ENCODE assay signal across 8 cellular contexts in the genomic region with DNA sequence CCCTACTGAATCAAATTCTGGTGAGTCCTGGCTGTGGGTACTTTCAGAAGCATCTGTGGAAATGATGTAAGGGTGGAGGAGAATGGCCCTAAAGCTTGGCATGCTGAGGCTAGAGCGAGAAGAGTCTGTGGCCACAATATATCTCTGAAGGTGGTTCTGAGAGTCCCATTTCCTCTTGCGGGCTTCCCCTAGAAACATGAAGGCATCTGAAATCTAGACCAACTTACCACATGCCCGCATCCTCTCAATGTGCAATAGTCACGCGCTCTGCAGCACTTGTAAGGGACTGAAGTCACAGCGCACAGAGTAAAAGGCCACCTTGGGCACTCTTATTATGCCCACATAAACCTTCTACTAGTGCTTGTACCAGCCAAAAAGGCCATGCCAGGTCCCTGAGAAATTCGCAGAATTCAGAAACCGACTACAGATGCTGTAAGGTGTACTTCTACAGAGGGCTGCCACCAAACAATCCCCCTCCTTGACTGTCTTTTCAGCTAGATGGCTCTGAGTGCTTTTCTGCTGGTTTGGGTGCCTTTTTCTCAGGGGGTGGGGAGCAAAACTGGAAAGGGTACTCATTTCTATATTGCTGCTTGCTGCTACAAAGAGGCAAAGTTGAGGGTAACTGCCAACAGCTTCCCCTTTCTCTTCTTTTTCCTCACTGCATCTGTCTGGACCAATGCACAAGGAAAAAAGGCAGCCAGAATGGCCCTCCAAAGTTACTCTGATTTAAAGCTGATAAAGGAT.
DNase-seq lines count a peak whose midpoint lies in the region; ATAC-seq and TF ChIP-seq lines count a peak whose summit lies in the region.

No MANE protein-coding gene starts in this region.

- H3K36me3 Mint-ChIP-seq in activated T-cell treated with anti-CD3 and anti-CD28 coated beads, Interleukin-2, amount 50 U/mL, for 4 hours (ENCODE audit: insufficient read depth): peaks cover 10% of the 10 kb centered on the region
- no peaks in the 10 kb centered on the region for H3K36me3 Mint-ChIP-seq in CD4-positive, alpha-beta T cell (ENCODE audit: low read depth)

- peaks cover 12% of the 10 kb centered on the region for H3K4me1 Mint-ChIP-seq in activated T-cell treated with anti-CD3 and anti-CD28 coated beads, Interleukin-2, amount 50 U/mL, for 4 hours (ENCODE audit: low read depth)
- peaks cover 10% of the 10 kb centered on the region for H3K4me1 Mint-ChIP-seq in CD4-positive, alpha-beta T cell (ENCODE audit: low read depth)

- DNase-seq in activated T-cell treated with anti-CD3 and anti-CD28 coated beads, Interleukin-2, amount 50 U/mL, for 4 hours: no peak
- DNase-seq in activated T-cell treated with anti-CD3 and anti-CD28 coated beads, Interleukin-2, amount 50 U/mL, for 1 hour: no peak
- DNase-seq in stimulated activated CD8-positive, alpha-beta memory T cell treated with anti-CD3 and anti-CD28 coated beads, Interleukin-15, amount 100 ng/mL, for 48 hours (ENCODE audit: low read depth in 2 of 2): peak; percentile 12 to 15
- DNase-seq in NCI-H2227 treated with DMSO at 0.1 percent for 48 hours (lab: John Stamatoyannopoulos, UW) (no peak), NCI-H2081 treated with DMSO at 0.1 percent for 48 hours (lab: John Stamatoyannopoulos, UW) (no peak)
- no peak for DNase-seq in CD4-positive, alpha-beta T cell

- CTCF ChIA-PET in CD4-positive, alpha-beta T cell (lab: Charles Lee): no interaction called here

- H3K9me3 Mint-ChIP-seq in activated T-cell treated with anti-CD3 and anti-CD28 coated beads, Interleukin-2, amount 50 U/mL, for 4 hours: peaks cover 9% of the 10 kb centered on the region
- peaks cover 11% of the 10 kb centered on the region for H3K9me3 Mint-ChIP-seq in CD4-positive, alpha-beta T cell

- H3K27ac Mint-ChIP-seq in CD4-positive, alpha-beta T cell: no peak overlapping the region

- TF ChIP-seq CTCF in CD4-positive, alpha-beta T cell (IDR thresholded peaks at IDR 0.05): no peak

- H3K27ac ChIP-seq in CD4-positive, alpha-beta T cell (ENCODE audit: low read depth, low read length): no peak overlapping the region

- peaks cover 5% of the 10 kb centered on the region for H3K9me3 ChIP-seq in CD4-positive, alpha-beta T cell (ENCODE audit: control insufficient read depth, low read length)

- peaks cover 4% of the 10 kb centered on the region for H3K27me3 Mint-ChIP-seq in activated T-cell treated with anti-CD3 and anti-CD28 coated beads, Interleukin-2, amount 50 U/mL, for 4 hours (ENCODE audit: low read depth)
- H3K27me3 Mint-ChIP-seq in CD4-positive, alpha-beta T cell: peaks cover 1% of the 10 kb centered on the region

- ATAC-seq in activated T-cell treated with anti-CD3 and anti-CD28 coated beads, Interleukin-2, amount 50 U/mL, for 4 hours: peak; percentile 86 to 89
- ATAC-seq in GM21786 (IDR thresholded peaks at IDR 0.05; ENCODE audit: unreplicated experiment) (peak; percentile 99), HG03558 (IDR thresholded peaks at IDR 0.05; ENCODE audit: extremely low read depth, unreplicated experiment) (peak; percentile 98)
- no peak for ATAC-seq in CD4-positive, alpha-beta T cell (ENCODE audit: poor library complexity)

- no peak overlapping the region for H3K4me3 Mint-ChIP-seq in activated T-cell treated with anti-CD3 and anti-CD28 coated beads, Interleukin-2, amount 50 U/mL, for 4 hours
- H3K4me3 Mint-ChIP-seq in CD4-positive, alpha-beta T cell: no peak overlapping the region

- intact Hi-C loops in CD4-positive, alpha-beta T cell (cut with DNase I, micrococcal nuclease): no loop called here

- H3K27me3 ChIP-seq in CD4-positive, alpha-beta T cell (ENCODE audit: control insufficient read depth, insufficient read depth, low read length): no peaks in the 10 kb centered on the region

- POLR2A ChIA-PET in CD4-positive, alpha-beta T cell (lab: Charles Lee): no interaction called here

Comparison
In these comparisons a context has a peak if more than half of its experiments do, and no peak if none do; other contexts are left out.
1. DNase-seq: peak in stimulated activated CD8-positive, alpha-beta memory T cell treated with anti-CD3 and anti-CD28 coated beads, Interleukin-15, amount 100 ng/mL, for 48 hours (2 of 2); none in activated T-cell treated with anti-CD3 and anti-CD28 coated beads, Interleukin-2, amount 50 U/mL, for 4 hours (single experiment), activated T-cell treated with anti-CD3 and anti-CD28 coated beads, Interleukin-2, amount 50 U/mL, for 1 hour (single experiment), NCI-H2227 treated with DMSO at 0.1 percent for 48 hours (single experiment), NCI-H2081 treated with DMSO at 0.1 percent for 48 hours (single experiment) and CD4-positive, alpha-beta T cell (0 of 10).